ENCODE assay signal across 20 cellular contexts in the genomic region with DNA sequence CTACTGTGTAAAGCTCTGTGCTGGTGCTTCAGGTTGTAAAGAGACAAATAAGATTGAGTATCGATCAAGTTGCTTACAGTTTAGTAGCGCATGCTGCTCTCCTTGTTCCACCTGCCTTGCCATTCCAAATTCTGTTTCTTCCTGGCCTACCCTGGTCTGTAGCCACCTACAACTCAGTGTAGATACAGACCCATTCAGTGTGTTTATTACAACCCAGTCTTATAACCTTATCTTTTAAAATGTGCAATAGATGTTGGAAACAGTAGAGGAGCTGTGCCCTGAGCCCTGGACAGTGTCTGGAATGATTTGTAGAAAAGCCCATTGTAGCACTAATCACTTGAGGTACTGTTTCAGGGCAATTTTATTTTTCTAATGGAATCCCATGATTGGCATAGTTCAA.
DNase-seq lines count a peak whose midpoint lies in the region; ATAC-seq, FAIRE-seq and TF ChIP-seq lines count a peak whose summit lies in the region.
"Had no signal": no experiment of that assay in that cellular context is flagged by ENCODE, and none has a peak within 500 bp of the region (broad histone marks: within the 10 kb centered on the region; RNA-seq: fewer than 3 reads in every experiment).

No MANE protein-coding gene starts in this region.

- no peak for DNase-seq in H54 (ENCODE audit: insufficient read length, low spot score)
- DNase-seq in caudate nucleus (lab: John Stamatoyannopoulos, UW) = peak in 1 of 61 donors; percentile 25
- no peak for DNase-seq in memory B cell (ENCODE audit: low spot score in 2 of 2)
- DNase-seq in thyroid gland = no peak
- DNase-seq in DMS79 treated with DMSO at 0.1 percent for 48 hours (lab: John Stamatoyannopoulos, UW) = no peak
- no peak for DNase-seq in globus pallidus (ENCODE audit: low spot score)
- no peak for DNase-seq in Right ventricle myocardium superior
- DNase-seq: activated CD4-positive, alpha-beta memory T cell treated with anti-CD3 and anti-CD28 coated beads, Interleukin-2, amount 10 ng/mL, durations not matched to agents 7 days and 5 days; activated naive CD4-positive, alpha-beta T cell treated with anti-CD3 and anti-CD28 coated beads for 36 hours; activated T-cell treated with anti-CD3 and anti-CD28 coated beads, Interleukin-2, amount 50 U/mL, for 1 hour; AML-193; kidney; mucosa of descending colon; NCI-H146; NCI-H2227 treated with DMSO at 0.1 percent for 48 hours; stimulated activated naive CD8-positive, alpha-beta T cell treated with anti-CD3 and anti-CD28 coated beads, Interleukin-15, Interleukin-2, amounts not matched to agents 100 U/mL and 50 U/mL, for 24 hours; T-helper 1 cell had no signal

- peak overlapping the region; percentile 68 for H3K27ac Mint-ChIP-seq in memory B cell
- H3K27ac Mint-ChIP-seq: activated CD4-positive, alpha-beta memory T cell treated with anti-CD3 and anti-CD28 coated beads, Interleukin-2, amount 10 ng/mL, durations not matched to agents 7 days and 5 days; activated naive CD4-positive, alpha-beta T cell treated with anti-CD3 and anti-CD28 coated beads for 36 hours had no signal

- H3K9me3 ChIP-seq in thyroid gland = no peaks in the 10 kb centered on the region
- H3K9me3 ChIP-seq: mucosa of descending colon had no signal

- TF ChIP-seq POLR2A in H54 (IDR thresholded peaks at IDR 0.05; ENCODE audit: low read depth, low read length) (no peak), thyroid gland (IDR thresholded peaks at IDR 0.05) (no peak)

- H3K4me3 ChIP-seq in thyroid gland (replicated peaks in 1 of 3) = no peak overlapping the region
- H3K4me3 ChIP-seq: coronary artery, mucosa of descending colon had no signal

- peaks cover 58 to 62% of the 10 kb centered on the region in 2 donors for H3K4me1 ChIP-seq in thyroid gland

- H3K4me3 Mint-ChIP-seq in memory B cell = no peak overlapping the region
- H3K4me3 Mint-ChIP-seq: activated CD4-positive, alpha-beta memory T cell treated with anti-CD3 and anti-CD28 coated beads, Interleukin-2, amount 10 ng/mL, durations not matched to agents 7 days and 5 days; activated naive CD4-positive, alpha-beta T cell treated with anti-CD3 and anti-CD28 coated beads for 36 hours had no signal

- no peaks in the 10 kb centered on the region for H3K9me3 Mint-ChIP-seq in memory B cell
- H3K9me3 Mint-ChIP-seq: activated CD4-positive, alpha-beta memory T cell treated with anti-CD3 and anti-CD28 coated beads, Interleukin-2, amount 10 ng/mL, durations not matched to agents 7 days and 5 days; activated naive CD4-positive, alpha-beta T cell treated with anti-CD3 and anti-CD28 coated beads for 36 hours had no signal

- H3K27me3 Mint-ChIP-seq in memory B cell = no peaks in the 10 kb centered on the region
- H3K27me3 Mint-ChIP-seq: activated CD4-positive, alpha-beta memory T cell treated with anti-CD3 and anti-CD28 coated beads, Interleukin-2, amount 10 ng/mL, durations not matched to agents 7 days and 5 days had no signal

- H3K27me3 ChIP-seq in thyroid gland = no peaks in the 10 kb centered on the region

- peaks cover 28% of the 10 kb centered on the region for H3K4me1 Mint-ChIP-seq in memory B cell

- peak; percentile 43 for FAIRE-seq in H54 (lab: Jason Lieb, UNC)
- FAIRE-seq: D721Med, kidney had no signal

- ATAC-seq in memory B cell (ENCODE audit: low read depth) = no peak
- ATAC-seq in HG03342 (IDR thresholded peaks at IDR 0.05; ENCODE audit: unreplicated experiment) = no peak
- no peak for ATAC-seq in Right ventricle myocardium superior (ENCODE audit: poor library complexity)
- ATAC-seq: mucosa of descending colon; stimulated activated naive CD8-positive, alpha-beta T cell treated with anti-CD3 and anti-CD28 coated beads, Interleukin-15, Interleukin-2, amounts not matched to agents 100 U/mL and 50 U/mL, for 24 hours had no signal

- 75 to 78% methylated on average over 2 of the region's 2 CpGs for WGBS in thyroid gland, 2 donors

- TF ChIP-seq CTCF in thyroid gland (IDR thresholded peaks at IDR 0.05) = no peak

- H3K36me3 Mint-ChIP-seq in memory B cell = no peaks in the 10 kb centered on the region

- intact Hi-C loops in thyroid gland (cut with DNase I) (no loop called here), Right ventricle myocardium superior (cut with DNase I) (loop anchor here (5.0 kb wide), 1 partner anchor 39 kb away; no protein-coding TSS in a partner anchor)

- no peaks in the 10 kb centered on the region for H3K36me3 ChIP-seq in thyroid gland

- H3K27ac ChIP-seq in caudate nucleus (ENCODE audit: low read depth, low read length) = peak overlapping the region; percentile 53
- peak overlapping the region; percentile 47 to 60 (median 53) for H3K27ac ChIP-seq in thyroid gland
